ENCODE assay signal across 8 cellular contexts in the genomic region with DNA sequence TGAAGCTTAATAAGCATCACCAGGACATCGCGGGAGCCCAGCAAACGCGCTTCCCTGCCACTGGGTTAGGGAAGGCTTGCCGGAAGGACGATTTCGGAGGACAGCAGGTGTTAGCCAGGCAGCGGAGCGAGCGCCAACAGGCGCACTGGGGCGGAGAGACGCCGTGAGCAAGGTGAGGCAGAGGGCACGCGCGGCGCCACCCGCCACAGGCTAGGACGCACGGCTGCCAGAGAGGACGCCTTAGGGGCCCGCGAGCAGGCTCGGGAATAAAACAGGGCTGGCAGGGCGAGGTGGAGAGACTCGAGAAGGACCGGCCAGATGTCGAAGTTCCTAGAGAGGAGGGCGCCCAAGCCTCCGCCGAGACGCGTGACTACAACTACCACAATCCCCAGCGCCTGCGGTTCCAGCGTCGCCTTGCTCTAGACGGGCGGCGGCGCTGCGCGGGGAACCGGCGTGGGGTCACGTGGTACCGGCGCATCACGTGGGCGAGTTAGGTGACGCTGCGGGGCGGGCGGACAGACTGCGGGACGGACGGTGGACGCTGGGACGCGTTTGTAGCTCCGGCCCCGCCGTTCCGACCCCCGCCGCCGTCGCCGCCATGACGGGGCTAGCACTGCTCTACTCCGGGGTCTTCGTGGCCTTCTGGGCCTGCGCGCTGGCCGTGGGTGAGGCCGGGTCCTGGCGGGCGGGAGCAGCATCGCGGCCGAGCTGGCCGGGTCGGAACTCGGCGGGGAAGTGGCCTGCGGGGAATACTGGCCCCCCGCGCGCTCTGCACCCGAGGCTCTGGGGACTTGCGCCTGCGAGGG. TPM values are rescaled to one million over a fixed set of nuclear protein-coding genes. Genes with fewer than 3 reads are reported as not detected.
A peak's percentile ranks its signal among the peaks of the same experiment; 100 is the strongest.
DNase-seq lines count a peak whose midpoint lies in the region; ATAC-seq lines count a peak whose summit lies in the region.

A gene (plus strand): TSS at position 518 of the 806 bp plus-strand sequence. CDS start 81 bp downstream, at position 599.

- DNase-seq in COLO829 (ENCODE audit: low spot score) (peak; percentile 95), HT1080 (ENCODE audit: low read depth) (peak; percentile 91), NOMO-1 (lab: John Stamatoyannopoulos, UW; ENCODE audit: unreplicated experiment in 2 of 2) (peak; percentile 90 to 92), medulla oblongata (ENCODE audit: extremely low spot score) (peak; percentile 97)
- peak; percentile 90 for DNase-seq in effector CD8-positive, alpha-beta T cell (lab: John Stamatoyannopoulos, UW)
- peak; percentile 90 to 97 (median 95) for DNase-seq in stimulated activated CD4-positive, alpha-beta T cell treated with anti-CD3 and anti-CD28 coated beads, TNF-alpha, amount 100 ng/mL, for 48 hours (ENCODE audit: low read depth in 3 of 3)

- POLR2A ChIA-PET in activated CD8-positive, alpha-beta memory T cell treated with anti-CD3 and anti-CD28 coated beads for 36 hours (lab: Charles Lee), result interaction anchor here (0.6 to 1.2 kb wide), 5 partner anchors 16 to 521 kb away, joined by 3 to 10 read pairs (median 7); a partner anchor contains a TSS

- CTCF ChIA-PET in activated CD8-positive, alpha-beta memory T cell treated with anti-CD3 and anti-CD28 coated beads for 36 hours (lab: Charles Lee), result interaction anchor here (0.6 to 1.5 kb wide), 8 partner anchors 14 to 211 kb away, joined by 3 to 6 read pairs (median 3); a partner anchor contains a TSS

- peak; percentile 58 for ATAC-seq in GM21360 (IDR thresholded peaks at IDR 0.05; ENCODE audit: unreplicated experiment)

RNA-seq across cellular contexts. Expression of the gene that starts here (rescaled TPM):
- total RNA-seq in HT1080 (2014; rRNA removed; shearing (Covaris generic)), result 176 and 229 TPM in 2 replicates
- 138 and 168 TPM in 2 replicates for polyA plus RNA-seq in HT1080 (2015; cell fraction: cytosol; rRNA removed)
- 83.7 and 107 TPM in 2 replicates for polyA plus RNA-seq in HT1080 (2015; cell fraction: nucleus; rRNA removed)
- 100 to 1,000 TPM; 194 to 205 TPM for total RNA-seq in activated CD8-positive, alpha-beta memory T cell treated with anti-CD3 and anti-CD28 coated beads for 36 hours

Comparison
In these comparisons a context has a peak if more than half of its experiments do, and no peak if none do; other contexts are left out.
1. Peak in every context shown above with its lines: DNase-seq and ATAC-seq.